In genomic region chr7:82164813-82165212, GRCh38 we compare ENCODE assay signal across 9 cellular contexts.
DNase-seq lines count a peak whose midpoint lies in the region; ATAC-seq and TF ChIP-seq lines count a peak whose summit lies in the region.
"Had no signal": no experiment of that assay in that cellular context is flagged by ENCODE, and none has a peak within 500 bp of the region (broad histone marks: within the 10 kb centered on the region; RNA-seq: fewer than 3 reads in every experiment).

No MANE protein-coding gene starts in this region.

- peaks cover 2% of the 10 kb centered on the region for H3K9me3 Mint-ChIP-seq in endodermal cell
- H3K9me3 Mint-ChIP-seq in osteocyte (ENCODE audit: unreplicated experiment) = no peaks in the 10 kb centered on the region

- 7 to 43% methylated on average over 2 to 3 of the region's 3 CpGs for WGBS in endodermal cell (ENCODE audit: insufficient coverage in 1 of 2, insufficient read length in 1 of 2), 2 experiments

- H3K4me3 Mint-ChIP-seq in endodermal cell = no peak overlapping the region
- no peak overlapping the region for H3K4me3 Mint-ChIP-seq in osteocyte (ENCODE audit: unreplicated experiment)

- peaks cover 3% of the 10 kb centered on the region for H3K27me3 Mint-ChIP-seq in endodermal cell (ENCODE audit: insufficient read depth)
- H3K27me3 Mint-ChIP-seq in osteocyte (ENCODE audit: unreplicated experiment) = no peaks in the 10 kb centered on the region

- no peak overlapping the region for H3K4me3 ChIP-seq in endodermal cell (ENCODE audit: low read length)

- no peak overlapping the region for H3K9ac ChIP-seq in endodermal cell (ENCODE audit: extremely low read depth, low read length, poor library complexity, severe bottlenecking)

- peaks cover 4% of the 10 kb centered on the region for H3K4me1 ChIP-seq in endodermal cell (ENCODE audit: control insufficient read depth, insufficient read depth, low read length)

- no peak overlapping the region for H3K27ac Mint-ChIP-seq in endodermal cell
- H3K27ac Mint-ChIP-seq in osteocyte (ENCODE audit: unreplicated experiment) = no peak overlapping the region

- DNase-seq in GM04504 (ENCODE audit: low read depth) = peak; percentile 61
- peak; percentile 19 to 62 for DNase-seq in NCI-H524 (lab: John Stamatoyannopoulos, UW)
- DNase-seq in endodermal cell = no peak
- DNase-seq in osteocyte (ENCODE audit: extremely low spot score, unreplicated experiment) = no peak
- no peak for DNase-seq in KG1 (lab: John Stamatoyannopoulos, UW)
- no peak for DNase-seq in stimulated activated naive CD4-positive, alpha-beta T cell (lab: John Stamatoyannopoulos, UW)
- no peak for DNase-seq in RPMI8226
- DNase-seq: activated naive CD4-positive, alpha-beta T cell treated with anti-CD3 and anti-CD28 coated beads, Interleukin-2, amount 50 U/mL, for 16 hours had no signal

- H3K36me3 ChIP-seq in endodermal cell (ENCODE audit: control insufficient read depth, insufficient read depth, low read length) = no peaks in the 10 kb centered on the region

- no peak overlapping the region for H3K27ac ChIP-seq in endodermal cell (ENCODE audit: low read depth, low read length)

- no peaks in the 10 kb centered on the region for H3K9me3 ChIP-seq in endodermal cell (ENCODE audit: control insufficient read depth, low read length)

- H3K27me3 ChIP-seq in endodermal cell (ENCODE audit: control insufficient read depth, insufficient read depth, low read length, poor library complexity, severe bottlenecking) = no peaks in the 10 kb centered on the region

- TF ChIP-seq CTCF in endodermal cell (conservative IDR thresholded peaks at IDR 0.05) (peak; percentile 64), osteocyte (IDR thresholded peaks at IDR 0.05) (peak; percentile 56)

- H3K36me3 Mint-ChIP-seq in endodermal cell (ENCODE audit: low read depth) (no peaks in the 10 kb centered on the region), osteocyte (ENCODE audit: unreplicated experiment) (no peaks in the 10 kb centered on the region)

- H3K4me1 Mint-ChIP-seq in endodermal cell = peaks cover 39% of the 10 kb centered on the region
- H3K4me1 Mint-ChIP-seq in osteocyte (ENCODE audit: unreplicated experiment) = peaks cover 27% of the 10 kb centered on the region

- no peak for ATAC-seq in HG02885 (IDR thresholded peaks at IDR 0.05; ENCODE audit: poor library complexity, unreplicated experiment)

Comparison
In these comparisons a context has a peak if more than half of its experiments do, and no peak if none do; other contexts are left out.
1. DNase-seq: peak in GM04504 (single experiment) and NCI-H524 (2 of 2); none in endodermal cell (single experiment), osteocyte (single experiment), KG1 (single experiment), stimulated activated naive CD4-positive, alpha-beta T cell (0 of 6) and RPMI8226 (single experiment).